ENCODE assay signal across 2 cellular contexts in genomic region chr7:149872419-149873073, GRCh38.
TF ChIP-seq lines count a peak whose summit lies in the region.

No MANE protein-coding gene starts in this region.

TF ChIP-seq in SK-N-SH, 30 proteins besides CTCF, POLR2A, EP300 and RAD21 (continued from another document):
- no peak for TF ChIP-seq TCF12 (IDR thresholded peaks at IDR 0.05)
- no peak for TF ChIP-seq SMC3 (IDR thresholded peaks at IDR 0.05; ENCODE audit: low read depth, low read length)
- TF ChIP-seq ELF1 (IDR thresholded peaks at IDR 0.05) = no peak
- TF ChIP-seq GABPA (IDR thresholded peaks at IDR 0.05; ENCODE audit: low read depth) = no peak
- no peak for TF ChIP-seq NRF1 (IDR thresholded peaks at IDR 0.05; ENCODE audit: low read depth, low read length)
- TF ChIP-seq TAF1 (IDR thresholded peaks at IDR 0.05; ENCODE audit: borderline replicate concordance, low read depth, low read length) = 0 out of 2 replicates have a peak, but pooled peaks have one; percentile 24
- peak; percentile 98 for TF ChIP-seq MXI1 (IDR thresholded peaks at IDR 0.05; ENCODE audit: low read depth, low read length)
- TF ChIP-seq RFX5 (IDR thresholded peaks at IDR 0.05; ENCODE audit: low read length) = no peak
- TF ChIP-seq POLR2AphosphoS5 (IDR thresholded peaks at IDR 0.05; ENCODE audit: low read depth, low read length) = peak; percentile 28; the same call in 1 of the 2 replicates
- no peak for TF ChIP-seq TEAD4 (IDR thresholded peaks at IDR 0.05; ENCODE audit: borderline replicate concordance, insufficient read depth)
- no peak for TF ChIP-seq SIN3A (IDR thresholded peaks at IDR 0.05; ENCODE audit: borderline replicate concordance, low read depth, low read length)

TF ChIP-seq in HepG2, 621 proteins besides CTCF, POLR2A, EP300 and RAD21 (continued from another document):
- no peak for TF ChIP-seq ZBTB1 (CRISPR knock-in tag; IDR thresholded peaks at IDR 0.05; ENCODE audit: borderline replicate concordance)
- TF ChIP-seq MXI1 (IDR thresholded peaks at IDR 0.05; ENCODE audit: borderline replicate concordance, low read depth, low read length) = peak; percentile 51; the same call in 2 of the 3 replicates
- TF ChIP-seq MNT (IDR thresholded peaks at IDR 0.05) = peak; percentile 43; the same call in 1 of the 2 replicates
- TF ChIP-seq POLR2G (IDR thresholded peaks at IDR 0.05; ENCODE audit: low read depth, low read length) = peak; percentile 39; the same call in 1 of the 2 replicates
- TF ChIP-seq NFKB2 (CRISPR knock-in tag; IDR thresholded peaks at IDR 0.05; ENCODE audit: borderline replicate concordance) = 0 out of 2 replicates have a peak, but pooled peaks have one; percentile 5
- peak; percentile 92 for TF ChIP-seq ZMYM3 (CRISPR knock-in tag; IDR thresholded peaks at IDR 0.05)
- TF ChIP-seq MAX (IDR thresholded peaks at IDR 0.05) = peak; percentile 69; the same call in 1 of the 2 replicates
- 0 out of 2 replicates have a peak, but pooled peaks have one; percentile 14 for TF ChIP-seq TFDP2 (CRISPR knock-in tag; IDR thresholded peaks at IDR 0.05)
- TF ChIP-seq TFE3 (CRISPR knock-in tag; IDR thresholded peaks at IDR 0.05) = peak; percentile 54; the same call in 1 of the 2 replicates
- no peak for TF ChIP-seq SIX4 (CRISPR knock-in tag; IDR thresholded peaks at IDR 0.05)
- TF ChIP-seq ZNF350 (CRISPR knock-in tag; IDR thresholded peaks at IDR 0.05; ENCODE audit: borderline replicate concordance, low read depth) = 0 out of 2 replicates have a peak, but pooled peaks have one; percentile 29
- TF ChIP-seq ZNF619 (CRISPR knock-in tag; IDR thresholded peaks at IDR 0.05) = no peak
- no peak for TF ChIP-seq PRPF4 (IDR thresholded peaks at IDR 0.05; ENCODE audit: low read depth, low read length, poor library complexity, severe bottlenecking)
- TF ChIP-seq SNAI1 (CRISPR knock-in tag; IDR thresholded peaks at IDR 0.05; ENCODE audit: borderline replicate concordance) = no peak
- 0 out of 2 replicates have a peak, but pooled peaks have one; percentile 17 for TF ChIP-seq DMAP1 (CRISPR knock-in tag; IDR thresholded peaks at IDR 0.05)
- TF ChIP-seq KDM4B (CRISPR knock-in tag; IDR thresholded peaks at IDR 0.05) = no peak
- no peak for TF ChIP-seq ZNF513 (CRISPR knock-in tag; conservative IDR thresholded peaks at IDR 0.05)
- no peak for TF ChIP-seq SP4 (CRISPR knock-in tag; IDR thresholded peaks at IDR 0.05)
- TF ChIP-seq SAP130 (CRISPR knock-in tag; IDR thresholded peaks at IDR 0.05; ENCODE audit: low read depth) = 0 out of 2 replicates have a peak, but pooled peaks have one; percentile 38
- 0 out of 4 replicates have a peak, but pooled peaks of 1 of the 2 experiments have one; percentile 13 for TF ChIP-seq HMGXB4 (CRISPR knock-in tag; IDR thresholded peaks at IDR 0.05; ENCODE audit: borderline replicate concordance in 1 of 2, low read depth in 1 of 2)
- no peak for TF ChIP-seq SRSF9 (IDR thresholded peaks at IDR 0.05; ENCODE audit: borderline replicate concordance, insufficient read depth, low read depth, low read length, poor library complexity, severe bottlenecking)
- peak; percentile 42; the same call in 1 of the 2 replicates for TF ChIP-seq DRAP1 (CRISPR knock-in tag; IDR thresholded peaks at IDR 0.05)
- TF ChIP-seq ZNF605 (CRISPR knock-in tag; IDR thresholded peaks at IDR 0.05) = peak; percentile 56; the same call in 1 of the 2 replicates
- 0 out of 2 replicates have a peak, but pooled peaks have one; percentile 21 for TF ChIP-seq THAP11 (CRISPR knock-in tag; IDR thresholded peaks at IDR 0.05)
- TF ChIP-seq EZH2 (conservative IDR thresholded peaks at IDR 0.05; ENCODE audit: low read depth, low read length) = no peak
- TF ChIP-seq ZNF646 (CRISPR knock-in tag; IDR thresholded peaks at IDR 0.05) = no peak
- peak; percentile 89 for TF ChIP-seq USF2 (IDR thresholded peaks at IDR 0.05; ENCODE audit: low read depth, low read length)
- peak; percentile 90; the same call in 1 of the 2 replicates for TF ChIP-seq USF2 (CRISPR knock-in tag; IDR thresholded peaks at IDR 0.05; ENCODE audit: borderline replicate concordance)
- no peak for TF ChIP-seq MED13 (CRISPR knock-in tag; IDR thresholded peaks at IDR 0.05)
- peak; percentile 35; the same call in 1 of the 2 replicates for TF ChIP-seq ZNF430 (CRISPR knock-in tag; IDR thresholded peaks at IDR 0.05)
- no peak for TF ChIP-seq ZKSCAN8 (CRISPR knock-in tag; IDR thresholded peaks at IDR 0.05; ENCODE audit: borderline replicate concordance)
- peak; percentile 44 for TF ChIP-seq BHLHE40 (IDR thresholded peaks at IDR 0.05; ENCODE audit: low read length)
- TF ChIP-seq RXRB (CRISPR knock-in tag; IDR thresholded peaks at IDR 0.05; ENCODE audit: borderline replicate concordance) = peak; percentile 58
- TF ChIP-seq HOXA3 (CRISPR knock-in tag; IDR thresholded peaks at IDR 0.05) = peak; percentile 32; the same call in 1 of the 2 replicates
- TF ChIP-seq ZFP36 (IDR thresholded peaks at IDR 0.05; ENCODE audit: borderline replicate concordance, low read depth, low read length, partially characterized antibody) = peak; percentile 99
- TF ChIP-seq EEA1 (CRISPR knock-in tag; IDR thresholded peaks at IDR 0.05; ENCODE audit: borderline replicate concordance) = no peak
- no peak for TF ChIP-seq ATAD3A (CRISPR knock-in tag; IDR thresholded peaks at IDR 0.05)
- no peak for TF ChIP-seq LCORL (IDR thresholded peaks at IDR 0.05)
- TF ChIP-seq LCORL (CRISPR knock-in tag; IDR thresholded peaks at IDR 0.05) = peak; percentile 44
- TF ChIP-seq TEAD2 (CRISPR knock-in tag; IDR thresholded peaks at IDR 0.05) = no peak
